ENCODE assay signal across 2 cellular contexts in the genomic region with DNA sequence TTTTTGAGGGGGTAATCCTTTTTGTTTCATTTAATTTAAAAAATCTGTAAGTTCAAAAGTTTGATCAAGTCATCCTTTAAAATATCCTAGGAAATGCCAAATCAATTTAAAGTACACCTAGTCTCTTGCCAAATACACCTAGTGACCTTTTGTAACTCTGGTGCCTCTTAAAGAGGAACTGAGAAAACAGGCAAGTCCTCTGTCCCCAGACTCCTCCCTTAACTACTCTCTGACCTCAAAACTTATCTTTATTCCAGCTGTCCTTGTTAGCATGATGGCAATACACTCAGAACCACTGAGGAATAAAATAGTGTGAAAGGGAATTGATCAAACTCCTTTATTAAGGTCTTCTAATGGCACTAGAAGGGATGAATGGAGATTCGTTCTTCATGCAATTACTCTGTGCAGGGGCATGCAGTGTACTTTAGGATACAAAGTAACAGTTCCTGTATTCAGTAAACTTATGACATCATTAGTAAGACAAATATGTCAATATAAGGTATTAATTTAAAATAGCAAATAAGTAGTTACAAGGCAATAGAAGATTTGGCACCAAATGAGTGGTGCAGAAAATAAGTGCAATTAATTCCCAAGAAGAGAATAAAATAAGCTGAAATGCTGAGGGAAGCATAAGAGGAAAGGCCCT.
A peak's percentile ranks its signal among the peaks of the same experiment; 100 is the strongest.
TF ChIP-seq lines count a peak whose summit lies in the region.

No MANE protein-coding gene starts in this region.

TF ChIP-seq in GM12891, 5 proteins besides CTCF, POLR2A, EP300 and RAD21 (continued from another document):
- TF ChIP-seq PAX5 (IDR thresholded peaks at IDR 0.05; ENCODE audit: insufficient read depth, low read length, severe bottlenecking) = no peak
TF ChIP-seq in GM12891: peak in this region for 1.

TF ChIP-seq in GM12878, 131 proteins besides CTCF, POLR2A, EP300 and RAD21 (continued from another document):
- TF ChIP-seq, protein P1, sequence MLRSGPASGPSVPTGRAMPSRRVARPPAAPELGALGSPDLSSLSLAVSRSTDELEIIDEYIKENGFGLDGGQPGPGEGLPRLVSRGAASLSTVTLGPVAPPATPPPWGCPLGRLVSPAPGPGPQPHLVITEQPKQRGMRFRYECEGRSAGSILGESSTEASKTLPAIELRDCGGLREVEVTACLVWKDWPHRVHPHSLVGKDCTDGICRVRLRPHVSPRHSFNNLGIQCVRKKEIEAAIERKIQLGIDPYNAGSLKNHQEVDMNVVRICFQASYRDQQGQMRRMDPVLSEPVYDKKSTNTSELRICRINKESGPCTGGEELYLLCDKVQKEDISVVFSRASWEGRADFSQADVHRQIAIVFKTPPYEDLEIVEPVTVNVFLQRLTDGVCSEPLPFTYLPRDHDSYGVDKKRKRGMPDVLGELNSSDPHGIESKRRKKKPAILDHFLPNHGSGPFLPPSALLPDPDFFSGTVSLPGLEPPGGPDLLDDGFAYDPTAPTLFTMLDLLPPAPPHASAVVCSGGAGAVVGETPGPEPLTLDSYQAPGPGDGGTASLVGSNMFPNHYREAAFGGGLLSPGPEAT (IDR thresholded peaks at IDR 0.05; ENCODE audit: low read depth) = no peak
- TF ChIP-seq SMAD5 (IDR thresholded peaks at IDR 0.05; ENCODE audit: low read depth) (no peak), NBN (IDR thresholded peaks at IDR 0.05) (no peak), NR2C1 (IDR thresholded peaks at IDR 0.05) (0 out of 2 replicates have a peak, but pooled peaks have one; percentile 25), BMI1 (IDR thresholded peaks at IDR 0.05; ENCODE audit: borderline replicate concordance) (0 out of 2 replicates have a peak, but pooled peaks have one; percentile 37), IKZF2 (IDR thresholded peaks at IDR 0.05) (peak in 1 of 2 experiments; percentile 52; a peak in 1 of 4 replicates), ATF7 (IDR thresholded peaks at IDR 0.05; ENCODE audit: low read depth) (peak; percentile 88), IKZF1 (conservative IDR thresholded peaks at IDR 0.05) (0 out of 2 replicates have a peak, but pooled peaks have one; percentile 30), SPI1 (IDR thresholded peaks at IDR 0.05; ENCODE audit: borderline replicate concordance, insufficient read depth, low read depth, low read length) (peak; percentile 97), SMARCA5 (IDR thresholded peaks at IDR 0.05) (no peak), HDAC6 (IDR thresholded peaks at IDR 0.05; ENCODE audit: unreplicated experiment) (no peak), MTA2 (IDR thresholded peaks at IDR 0.05; ENCODE audit: low read depth) (peak; percentile 42; the same call in 1 of the 2 replicates), RUNX3 (IDR thresholded peaks at IDR 0.05; ENCODE audit: low read length) (peak; percentile 41; the same call in 1 of the 2 replicates), TCF3 (IDR thresholded peaks at IDR 0.05; ENCODE audit: borderline replicate concordance, insufficient read depth, low read depth, low read length) (no peak), POLR2AphosphoS2 (IDR thresholded peaks at IDR 0.05; ENCODE audit: low read depth, low read length) (no peak), IRF4 (IDR thresholded peaks at IDR 0.05; ENCODE audit: low read depth, low read length) (peak; percentile 68; the same call in 1 of the 2 replicates), RFX5 (IDR thresholded peaks at IDR 0.05; ENCODE audit: low read depth, low read length) (no peak)
- TF ChIP-seq, protein P2, sequence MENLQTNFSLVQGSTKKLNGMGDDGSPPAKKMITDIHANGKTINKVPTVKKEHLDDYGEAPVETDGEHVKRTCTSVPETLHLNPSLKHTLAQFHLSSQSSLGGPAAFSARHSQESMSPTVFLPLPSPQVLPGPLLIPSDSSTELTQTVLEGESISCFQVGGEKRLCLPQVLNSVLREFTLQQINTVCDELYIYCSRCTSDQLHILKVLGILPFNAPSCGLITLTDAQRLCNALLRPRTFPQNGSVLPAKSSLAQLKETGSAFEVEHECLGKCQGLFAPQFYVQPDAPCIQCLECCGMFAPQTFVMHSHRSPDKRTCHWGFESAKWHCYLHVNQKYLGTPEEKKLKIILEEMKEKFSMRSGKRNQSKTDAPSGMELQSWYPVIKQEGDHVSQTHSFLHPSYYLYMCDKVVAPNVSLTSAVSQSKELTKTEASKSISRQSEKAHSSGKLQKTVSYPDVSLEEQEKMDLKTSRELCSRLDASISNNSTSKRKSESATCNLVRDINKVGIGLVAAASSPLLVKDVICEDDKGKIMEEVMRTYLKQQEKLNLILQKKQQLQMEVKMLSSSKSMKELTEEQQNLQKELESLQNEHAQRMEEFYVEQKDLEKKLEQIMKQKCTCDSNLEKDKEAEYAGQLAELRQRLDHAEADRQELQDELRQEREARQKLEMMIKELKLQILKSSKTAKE (IDR thresholded peaks at IDR 0.05; ENCODE audit: low read depth, poor library complexity, severe bottlenecking) = no peak
- TF ChIP-seq, protein P3, sequence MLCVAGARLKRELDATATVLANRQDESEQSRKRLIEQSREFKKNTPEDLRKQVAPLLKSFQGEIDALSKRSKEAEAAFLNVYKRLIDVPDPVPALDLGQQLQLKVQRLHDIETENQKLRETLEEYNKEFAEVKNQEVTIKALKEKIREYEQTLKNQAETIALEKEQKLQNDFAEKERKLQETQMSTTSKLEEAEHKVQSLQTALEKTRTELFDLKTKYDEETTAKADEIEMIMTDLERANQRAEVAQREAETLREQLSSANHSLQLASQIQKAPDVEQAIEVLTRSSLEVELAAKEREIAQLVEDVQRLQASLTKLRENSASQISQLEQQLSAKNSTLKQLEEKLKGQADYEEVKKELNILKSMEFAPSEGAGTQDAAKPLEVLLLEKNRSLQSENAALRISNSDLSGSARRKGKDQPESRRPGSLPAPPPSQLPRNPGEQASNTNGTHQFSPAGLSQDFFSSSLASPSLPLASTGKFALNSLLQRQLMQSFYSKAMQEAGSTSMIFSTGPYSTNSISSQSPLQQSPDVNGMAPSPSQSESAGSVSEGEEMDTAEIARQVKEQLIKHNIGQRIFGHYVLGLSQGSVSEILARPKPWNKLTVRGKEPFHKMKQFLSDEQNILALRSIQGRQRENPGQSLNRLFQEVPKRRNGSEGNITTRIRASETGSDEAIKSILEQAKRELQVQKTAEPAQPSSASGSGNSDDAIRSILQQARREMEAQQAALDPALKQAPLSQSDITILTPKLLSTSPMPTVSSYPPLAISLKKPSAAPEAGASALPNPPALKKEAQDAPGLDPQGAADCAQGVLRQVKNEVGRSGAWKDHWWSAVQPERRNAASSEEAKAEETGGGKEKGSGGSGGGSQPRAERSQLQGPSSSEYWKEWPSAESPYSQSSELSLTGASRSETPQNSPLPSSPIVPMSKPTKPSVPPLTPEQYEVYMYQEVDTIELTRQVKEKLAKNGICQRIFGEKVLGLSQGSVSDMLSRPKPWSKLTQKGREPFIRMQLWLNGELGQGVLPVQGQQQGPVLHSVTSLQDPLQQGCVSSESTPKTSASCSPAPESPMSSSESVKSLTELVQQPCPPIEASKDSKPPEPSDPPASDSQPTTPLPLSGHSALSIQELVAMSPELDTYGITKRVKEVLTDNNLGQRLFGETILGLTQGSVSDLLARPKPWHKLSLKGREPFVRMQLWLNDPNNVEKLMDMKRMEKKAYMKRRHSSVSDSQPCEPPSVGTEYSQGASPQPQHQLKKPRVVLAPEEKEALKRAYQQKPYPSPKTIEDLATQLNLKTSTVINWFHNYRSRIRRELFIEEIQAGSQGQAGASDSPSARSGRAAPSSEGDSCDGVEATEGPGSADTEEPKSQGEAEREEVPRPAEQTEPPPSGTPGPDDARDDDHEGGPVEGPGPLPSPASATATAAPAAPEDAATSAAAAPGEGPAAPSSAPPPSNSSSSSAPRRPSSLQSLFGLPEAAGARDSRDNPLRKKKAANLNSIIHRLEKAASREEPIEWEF (IDR thresholded peaks at IDR 0.05; ENCODE audit: insufficient replicate concordance, low read depth, low read length) = no peak
